9 cellular contexts compared by ENCODE assay signal in genomic region chrX:137926090-137926489, GRCh38.
A peak's percentile ranks its signal among the peaks of the same experiment; 100 is the strongest.
DNase-seq lines count a peak whose midpoint lies in the region; ATAC-seq and TF ChIP-seq lines count a peak whose summit lies in the region.
"Had no signal": no experiment of that assay in that cellular context is flagged by ENCODE, and none has a peak within 500 bp of the region (broad histone marks: within the 10 kb centered on the region; RNA-seq: fewer than 3 reads in every experiment).

No MANE protein-coding gene starts in this region.

- H3K9ac ChIP-seq in OCI-LY3 (ENCODE audit: low read length): no peak overlapping the region

- POLR2A ChIA-PET in HEK293 (lab: Yijun Ruan, JAX): no interaction called here

- no peaks in the 10 kb centered on the region for H4K20me1 ChIP-seq in OCI-LY3 (ENCODE audit: insufficient read depth, low read length)

- CTCF ChIA-PET in HEK293 (lab: Yijun Ruan, JAX): interaction anchor here (0.6 to 2.0 kb wide), 7 partner anchors 9 to 754 kb away, joined by 3 to 8 read pairs (median 5); no protein-coding TSS in a partner anchor

- H3K27me3 ChIP-seq in BE2C (no peaks in the 10 kb centered on the region), OCI-LY3 (ENCODE audit: low read depth, low read length) (no peaks in the 10 kb centered on the region)

- H3K4me3 ChIP-seq in BE2C (ENCODE audit: low read depth, low read length) (no peak overlapping the region), HEK293 (ENCODE audit: low read depth, low read length) (no peak overlapping the region), OCI-LY3 (ENCODE audit: low read length) (no peak overlapping the region)

- no peak overlapping the region for H3K4me2 ChIP-seq in OCI-LY3 (ENCODE audit: low read length)

- H3K27ac ChIP-seq in HEK293 (ENCODE audit: extremely low read depth, low read depth, low read length): no peak overlapping the region
- no peak overlapping the region for H3K27ac ChIP-seq in OCI-LY3 (ENCODE audit: low read length)

- intact Hi-C loops in posterior vena cava (cut with DNase I): no loop called here

- DNase-seq in BE2C: peak; percentile 13
- peak; percentile 3 for DNase-seq in globus pallidus (ENCODE audit: low spot score)
- DNase-seq in posterior vena cava (ENCODE audit: low spot score): no peak
- DNase-seq: activated T-cell treated with anti-CD3 and anti-CD28 coated beads, Interleukin-2, amount 50 U/mL, for 72 hours had no signal

- H3K9me3 ChIP-seq in BE2C (no peaks in the 10 kb centered on the region), HEK293 (ENCODE audit: control insufficient read depth, insufficient read depth, low read depth, low read length) (no peaks in the 10 kb centered on the region), OCI-LY3 (ENCODE audit: insufficient read depth, low read length) (no peaks in the 10 kb centered on the region)

- H3K79me2 ChIP-seq in OCI-LY3 (ENCODE audit: low read length): no peaks in the 10 kb centered on the region

- ATAC-seq in GM18873 (IDR thresholded peaks at IDR 0.05; ENCODE audit: low FRiP score, unreplicated experiment) (no peak), HG02884 (IDR thresholded peaks at IDR 0.05; ENCODE audit: unreplicated experiment) (no peak), HG03045 (IDR thresholded peaks at IDR 0.05; ENCODE audit: unreplicated experiment) (no peak)
- ATAC-seq: activated T-cell treated with anti-CD3 and anti-CD28 coated beads, Interleukin-2, amount 50 U/mL, for 72 hours had no signal

- H3K4me1 ChIP-seq in BE2C (no peaks in the 10 kb centered on the region), HEK293 (ENCODE audit: control insufficient read depth, insufficient read depth, low read length) (no peaks in the 10 kb centered on the region), OCI-LY3 (ENCODE audit: low read length) (peaks cover 45% of the 10 kb centered on the region)

- no peak overlapping the region for H2AFZ ChIP-seq in OCI-LY3 (ENCODE audit: low read depth, low read length)

- TF ChIP-seq CTCF in BE2C (IDR thresholded peaks at IDR 0.05; ENCODE audit: low read depth, low read length) (peak; percentile 71), HEK293 (tag by site-specific recombination; IDR thresholded peaks at IDR 0.05) (no peak), OCI-LY3 (IDR thresholded peaks at IDR 0.05; ENCODE audit: low read depth, low read length) (peak; percentile 61)

- no peaks in the 10 kb centered on the region for H3K36me3 ChIP-seq in BE2C
- no peaks in the 10 kb centered on the region for H3K36me3 ChIP-seq in HEK293 (ENCODE audit: control insufficient read depth in 2 of 2, insufficient read depth in 1 of 2, low read length in 2 of 2)
- no peaks in the 10 kb centered on the region for H3K36me3 ChIP-seq in OCI-LY3 (replicated peaks; ENCODE audit: low read depth, low read length)

TF ChIP-seq in HEK293, 187 proteins besides CTCF, POLR2A, EP300 and RAD21:
- TF ChIP-seq ZSCAN4 (tag by site-specific recombination; IDR thresholded peaks at IDR 0.05) (no peak), ZNF449 (tag by site-specific recombination; IDR thresholded peaks at IDR 0.05) (no peak), ZNF654 (tag by site-specific recombination; IDR thresholded peaks at IDR 0.05; ENCODE audit: low read depth) (peak; percentile 27; the same call in 1 of the 2 replicates), ZNF211 (tag by site-specific recombination; IDR thresholded peaks at IDR 0.05; ENCODE audit: low read depth) (no peak)
